Comparison of ENCODE assay signal across 9 cellular contexts in the genomic region with DNA sequence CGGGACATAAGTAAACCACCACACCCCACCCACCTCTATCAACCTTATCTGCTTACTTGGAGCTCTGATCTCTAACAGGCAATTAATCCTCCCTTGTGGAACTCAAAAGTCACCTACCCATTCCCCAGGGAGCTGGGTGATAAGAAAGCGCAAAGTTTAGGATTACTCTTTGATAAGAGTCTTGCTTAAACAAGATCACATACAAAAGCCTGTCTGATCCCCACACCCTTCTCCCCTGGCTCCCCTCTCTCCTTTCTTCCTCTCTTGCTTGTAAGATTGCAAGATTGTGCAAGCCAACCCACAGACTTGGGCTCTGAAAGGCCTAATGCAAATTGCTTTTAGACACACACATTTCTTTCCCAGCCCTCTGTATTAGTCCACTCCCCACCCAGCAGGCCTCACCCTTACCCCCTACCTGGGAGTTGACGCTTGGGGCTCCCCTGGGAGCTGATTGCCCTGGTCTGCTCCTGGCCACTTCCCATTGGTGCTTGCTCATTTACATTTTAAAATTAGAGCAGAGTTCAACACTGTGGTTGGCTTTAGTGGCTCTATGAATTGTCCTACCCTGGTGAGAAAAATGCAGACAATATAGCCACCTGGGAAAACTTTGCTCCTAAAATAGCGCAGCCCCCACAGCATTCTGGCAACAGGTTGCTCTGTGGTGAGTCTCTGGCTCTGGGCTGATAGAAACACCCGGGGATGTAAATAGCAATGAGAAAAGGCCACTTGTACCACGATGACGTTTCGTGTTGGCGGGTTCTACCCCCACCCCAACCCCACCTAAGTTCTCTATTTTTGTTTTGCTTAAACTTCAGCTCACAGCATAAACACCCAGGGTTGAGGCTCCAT. TPM values are rescaled to one million over a fixed set of nuclear protein-coding genes. Genes with fewer than 3 reads are reported as not detected.
DNase-seq lines count a peak whose midpoint lies in the region; ATAC-seq, FAIRE-seq and TF ChIP-seq lines count a peak whose summit lies in the region.
"Had no signal": no experiment of that assay in that cellular context is flagged by ENCODE, and none has a peak within 500 bp of the region (broad histone marks: within the 10 kb centered on the region; RNA-seq: fewer than 3 reads in every experiment).

No MANE protein-coding gene starts in this region.

- H3K27me3 ChIP-seq in skeletal muscle tissue (ENCODE audit: control insufficient read depth in 3 of 3, insufficient read depth in 3 of 3, low read length in 3 of 3) = no peaks in the 10 kb centered on the region

- intact Hi-C loops in posterior vena cava (cut with DNase I) = no loop called here

- H3K27ac ChIP-seq in skeletal muscle tissue (ENCODE audit: low read depth, low read length) = peak overlapping the region; percentile 20

- TF ChIP-seq POLR2A in H54 (IDR thresholded peaks at IDR 0.05; ENCODE audit: low read depth, low read length) = no peak

- no peaks in the 10 kb centered on the region for H3K36me3 ChIP-seq in skeletal muscle tissue (ENCODE audit: control insufficient read depth in 3 of 3, insufficient read depth in 3 of 3, low read length in 3 of 3)

- no peak overlapping the region for H3K4me3 ChIP-seq in skeletal muscle tissue (ENCODE audit: low read length in 3 of 3)

- no peaks in the 10 kb centered on the region for H3K9me3 ChIP-seq in skeletal muscle tissue (ENCODE audit: control insufficient read depth in 3 of 3, low read length in 3 of 3)

- peaks cover 11 to 19% (median 18%) of the 10 kb centered on the region in 3 donors for H3K4me1 ChIP-seq in skeletal muscle tissue (ENCODE audit: control insufficient read depth in 3 of 3, insufficient read depth in 3 of 3, low read length in 3 of 3)

- no peak overlapping the region for H3K9ac ChIP-seq in skeletal muscle tissue (ENCODE audit: low read depth in 1 of 3, low read length in 3 of 3)

- ATAC-seq in HG03025 (IDR thresholded peaks at IDR 0.05; ENCODE audit: low FRiP score, unreplicated experiment) = peak; percentile 87

- DNase-seq in NCI-H1417 (lab: John Stamatoyannopoulos, UW) (peak in 2 of 3 experiments; percentile 39 to 53), NCI-H1417 treated with DMSO at 0.1 percent for 48 hours (lab: John Stamatoyannopoulos, UW) (no peak), NOMO-1 (lab: John Stamatoyannopoulos, UW; ENCODE audit: unreplicated experiment in 2 of 2) (peak; percentile 82 to 83), germinal center (ENCODE audit: low spot score) (peak; percentile 81), posterior vena cava (ENCODE audit: low spot score) (no peak), H54 (ENCODE audit: insufficient read length, low spot score) (no peak)

- FAIRE-seq in H54 (lab: Jason Lieb, UNC) = no peak
- FAIRE-seq: A204.1 had no signal

RNA-seq across cellular contexts. Expression of gene EPCAM, which starts 58.9 kb away (rescaled TPM):
- total RNA-seq in skeletal muscle tissue = 1.6 TPM
- total RNA-seq in posterior vena cava = under 1 TPM; 0.19 to 0.74 TPM

Comparison
In these comparisons a context has a peak if more than half of its experiments do, and no peak if none do; other contexts are left out.
1. DNase-seq: peak in NCI-H1417 (2 of 3), NOMO-1 (2 of 2) and germinal center (single experiment); none in NCI-H1417 treated with DMSO at 0.1 percent for 48 hours (single experiment), posterior vena cava (single experiment) and H54 (single experiment).